In the genomic region with DNA sequence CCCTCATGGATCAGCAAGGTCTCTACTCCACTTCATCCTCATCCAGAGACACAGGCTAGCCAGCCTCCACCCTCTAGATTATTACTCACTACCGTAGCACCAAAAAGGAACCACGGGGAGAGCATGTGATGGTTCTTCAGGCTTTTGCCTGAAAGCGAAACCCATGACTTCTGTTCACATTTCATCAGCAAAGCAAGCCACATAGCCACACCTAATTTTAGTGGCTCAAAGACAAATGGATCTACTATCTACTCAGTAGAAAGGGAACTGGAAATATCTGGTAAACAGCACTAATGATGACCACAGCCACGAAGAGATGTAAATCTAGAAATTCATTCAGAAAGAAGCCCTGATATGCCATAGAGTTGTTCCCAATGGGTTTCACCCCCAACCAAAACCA, we compare ENCODE assay signal across 1 cellular context.
TF ChIP-seq lines count a peak whose summit lies in the region.

No MANE protein-coding gene starts in this region.

TF ChIP-seq in WTC11, 78 proteins besides CTCF, POLR2A, EP300 and RAD21 (continued from another document):
- TF ChIP-seq, protein P1, sequence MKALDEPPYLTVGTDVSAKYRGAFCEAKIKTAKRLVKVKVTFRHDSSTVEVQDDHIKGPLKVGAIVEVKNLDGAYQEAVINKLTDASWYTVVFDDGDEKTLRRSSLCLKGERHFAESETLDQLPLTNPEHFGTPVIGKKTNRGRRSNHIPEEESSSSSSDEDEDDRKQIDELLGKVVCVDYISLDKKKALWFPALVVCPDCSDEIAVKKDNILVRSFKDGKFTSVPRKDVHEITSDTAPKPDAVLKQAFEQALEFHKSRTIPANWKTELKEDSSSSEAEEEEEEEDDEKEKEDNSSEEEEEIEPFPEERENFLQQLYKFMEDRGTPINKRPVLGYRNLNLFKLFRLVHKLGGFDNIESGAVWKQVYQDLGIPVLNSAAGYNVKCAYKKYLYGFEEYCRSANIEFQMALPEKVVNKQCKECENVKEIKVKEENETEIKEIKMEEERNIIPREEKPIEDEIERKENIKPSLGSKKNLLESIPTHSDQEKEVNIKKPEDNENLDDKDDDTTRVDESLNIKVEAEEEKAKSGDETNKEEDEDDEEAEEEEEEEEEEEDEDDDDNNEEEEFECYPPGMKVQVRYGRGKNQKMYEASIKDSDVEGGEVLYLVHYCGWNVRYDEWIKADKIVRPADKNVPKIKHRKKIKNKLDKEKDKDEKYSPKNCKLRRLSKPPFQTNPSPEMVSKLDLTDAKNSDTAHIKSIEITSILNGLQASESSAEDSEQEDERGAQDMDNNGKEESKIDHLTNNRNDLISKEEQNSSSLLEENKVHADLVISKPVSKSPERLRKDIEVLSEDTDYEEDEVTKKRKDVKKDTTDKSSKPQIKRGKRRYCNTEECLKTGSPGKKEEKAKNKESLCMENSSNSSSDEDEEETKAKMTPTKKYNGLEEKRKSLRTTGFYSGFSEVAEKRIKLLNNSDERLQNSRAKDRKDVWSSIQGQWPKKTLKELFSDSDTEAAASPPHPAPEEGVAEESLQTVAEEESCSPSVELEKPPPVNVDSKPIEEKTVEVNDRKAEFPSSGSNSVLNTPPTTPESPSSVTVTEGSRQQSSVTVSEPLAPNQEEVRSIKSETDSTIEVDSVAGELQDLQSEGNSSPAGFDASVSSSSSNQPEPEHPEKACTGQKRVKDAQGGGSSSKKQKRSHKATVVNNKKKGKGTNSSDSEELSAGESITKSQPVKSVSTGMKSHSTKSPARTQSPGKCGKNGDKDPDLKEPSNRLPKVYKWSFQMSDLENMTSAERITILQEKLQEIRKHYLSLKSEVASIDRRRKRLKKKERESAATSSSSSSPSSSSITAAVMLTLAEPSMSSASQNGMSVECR (CRISPR knock-in tag; IDR thresholded peaks at IDR 0.05; ENCODE audit: borderline replicate concordance) = no peak
- TF ChIP-seq, protein P2, sequence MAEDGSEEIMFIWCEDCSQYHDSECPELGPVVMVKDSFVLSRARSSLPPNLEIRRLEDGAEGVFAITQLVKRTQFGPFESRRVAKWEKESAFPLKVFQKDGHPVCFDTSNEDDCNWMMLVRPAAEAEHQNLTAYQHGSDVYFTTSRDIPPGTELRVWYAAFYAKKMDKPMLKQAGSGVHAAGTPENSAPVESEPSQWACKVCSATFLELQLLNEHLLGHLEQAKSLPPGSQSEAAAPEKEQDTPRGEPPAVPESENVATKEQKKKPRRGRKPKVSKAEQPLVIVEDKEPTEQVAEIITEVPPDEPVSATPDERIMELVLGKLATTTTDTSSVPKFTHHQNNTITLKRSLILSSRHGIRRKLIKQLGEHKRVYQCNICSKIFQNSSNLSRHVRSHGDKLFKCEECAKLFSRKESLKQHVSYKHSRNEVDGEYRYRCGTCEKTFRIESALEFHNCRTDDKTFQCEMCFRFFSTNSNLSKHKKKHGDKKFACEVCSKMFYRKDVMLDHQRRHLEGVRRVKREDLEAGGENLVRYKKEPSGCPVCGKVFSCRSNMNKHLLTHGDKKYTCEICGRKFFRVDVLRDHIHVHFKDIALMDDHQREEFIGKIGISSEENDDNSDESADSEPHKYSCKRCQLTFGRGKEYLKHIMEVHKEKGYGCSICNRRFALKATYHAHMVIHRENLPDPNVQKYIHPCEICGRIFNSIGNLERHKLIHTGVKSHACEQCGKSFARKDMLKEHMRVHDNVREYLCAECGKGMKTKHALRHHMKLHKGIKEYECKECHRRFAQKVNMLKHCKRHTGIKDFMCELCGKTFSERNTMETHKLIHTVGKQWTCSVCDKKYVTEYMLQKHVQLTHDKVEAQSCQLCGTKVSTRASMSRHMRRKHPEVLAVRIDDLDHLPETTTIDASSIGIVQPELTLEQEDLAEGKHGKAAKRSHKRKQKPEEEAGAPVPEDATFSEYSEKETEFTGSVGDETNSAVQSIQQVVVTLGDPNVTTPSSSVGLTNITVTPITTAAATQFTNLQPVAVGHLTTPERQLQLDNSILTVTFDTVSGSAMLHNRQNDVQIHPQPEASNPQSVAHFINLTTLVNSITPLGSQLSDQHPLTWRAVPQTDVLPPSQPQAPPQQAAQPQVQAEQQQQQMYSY (CRISPR knock-in tag; IDR thresholded peaks at IDR 0.05) = no peak
- TF ChIP-seq CREM (CRISPR knock-in tag; IDR thresholded peaks at IDR 0.05) (no peak), GTF2I (CRISPR knock-in tag; conservative IDR thresholded peaks at IDR 0.05) (no peak), GABPB1 (CRISPR knock-in tag; IDR thresholded peaks at IDR 0.05) (no peak), ZNF532 (CRISPR knock-in tag; IDR thresholded peaks at IDR 0.05; ENCODE audit: borderline replicate concordance) (no peak), SMAD3 (CRISPR knock-in tag; IDR thresholded peaks at IDR 0.05; ENCODE audit: borderline replicate concordance) (no peak), NR3C1 (CRISPR knock-in tag; conservative IDR thresholded peaks at IDR 0.05; ENCODE audit: low read depth) (no peak), ELF4 (CRISPR knock-in tag; IDR thresholded peaks at IDR 0.05; ENCODE audit: low read depth) (no peak)
- TF ChIP-seq, protein P3, sequence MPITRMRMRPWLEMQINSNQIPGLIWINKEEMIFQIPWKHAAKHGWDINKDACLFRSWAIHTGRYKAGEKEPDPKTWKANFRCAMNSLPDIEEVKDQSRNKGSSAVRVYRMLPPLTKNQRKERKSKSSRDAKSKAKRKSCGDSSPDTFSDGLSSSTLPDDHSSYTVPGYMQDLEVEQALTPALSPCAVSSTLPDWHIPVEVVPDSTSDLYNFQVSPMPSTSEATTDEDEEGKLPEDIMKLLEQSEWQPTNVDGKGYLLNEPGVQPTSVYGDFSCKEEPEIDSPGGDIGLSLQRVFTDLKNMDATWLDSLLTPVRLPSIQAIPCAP (CRISPR knock-in tag; IDR thresholded peaks at IDR 0.05) = no peak
